21 cellular contexts compared by ENCODE assay signal in the genomic region with DNA sequence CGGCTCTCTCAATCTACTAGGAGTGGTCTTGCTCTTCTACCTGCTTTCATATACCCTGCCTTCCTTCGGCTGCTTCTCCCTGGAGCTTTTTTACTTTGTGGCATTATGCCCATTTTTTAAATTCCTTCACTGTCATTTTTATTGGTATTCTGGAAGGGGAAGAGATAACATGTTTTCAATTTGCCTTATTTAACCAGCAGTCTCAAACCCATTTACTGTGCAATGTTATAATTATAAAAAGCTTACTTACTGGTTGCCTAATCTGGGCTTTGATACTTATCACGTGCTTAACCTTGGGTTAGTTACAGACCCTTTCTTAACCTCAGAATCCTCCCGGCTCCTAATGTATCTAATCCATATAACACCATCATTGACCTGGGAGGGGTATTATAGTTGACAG.
"Had no signal": no experiment of that assay in that cellular context is flagged by ENCODE, and none has a peak within 500 bp of the region (broad histone marks: within the 10 kb centered on the region; RNA-seq: fewer than 3 reads in every experiment).

No MANE protein-coding gene starts in this region.

- DNase-seq: dorsolateral prefrontal cortex; effector CD4-positive, alpha-beta T cell; foreskin fibroblast; gastrocnemius medialis; head of caudate nucleus; mucosa of descending colon; naive B cell; right lobe of liver; stimulated activated CD4-positive, alpha-beta T cell treated with anti-CD3 and anti-CD28 coated beads, Interleukin-12 subunit alpha, Interleukin-12 subunit beta, amount 100 ng/mL, for 4 hours; stimulated activated CD4-positive, alpha-beta T cell treated with anti-CD3 and anti-CD28 coated beads, Interleukin-1b, Interleukin-23, amount 100 ng/mL, for 48 hours; stimulated activated CD4-positive, alpha-beta T cell treated with anti-CD3 and anti-CD28 coated beads, Interleukin-4, amount 100 ng/mL, for 1 hour; stimulated activated CD8-positive, alpha-beta memory T cell treated with anti-CD3 and anti-CD28 coated beads, Interleukin-4, amount 100 ng/mL, for 48 hours; stimulated activated naive CD4-positive, alpha-beta T cell; stimulated activated naive CD8-positive, alpha-beta T cell treated with anti-CD3 and anti-CD28 coated beads, Interleukin-15, amount 100 ng/mL, for 72 hours; trophoblast cell had no signal

- H3K9ac ChIP-seq: parathyroid adenoma had no signal

- H3K36me3 ChIP-seq: gastrocnemius medialis, neutrophil, right lobe of liver, suprapubic skin, vagina had no signal

- H3K4me3 ChIP-seq: dorsolateral prefrontal cortex, gastrocnemius medialis, lung, mucosa of descending colon, right lobe of liver, smooth muscle cell, suprapubic skin, vagina had no signal

- H3K9me3 ChIP-seq: gastrocnemius medialis, mucosa of descending colon, neutrophil, right lobe of liver, suprapubic skin, vagina had no signal

- H3K27ac ChIP-seq: dorsolateral prefrontal cortex, gastrocnemius medialis, neutrophil, parathyroid adenoma, right lobe of liver, suprapubic skin, vagina had no signal

- H3K4me1 ChIP-seq: gastrocnemius medialis, parathyroid adenoma, right lobe of liver had no signal

- H3K27me3 ChIP-seq: dorsolateral prefrontal cortex, gastrocnemius medialis, neutrophil, right lobe of liver, suprapubic skin, vagina had no signal
